Comparison of ENCODE assay signal across 24 cellular contexts in the genomic region with DNA sequence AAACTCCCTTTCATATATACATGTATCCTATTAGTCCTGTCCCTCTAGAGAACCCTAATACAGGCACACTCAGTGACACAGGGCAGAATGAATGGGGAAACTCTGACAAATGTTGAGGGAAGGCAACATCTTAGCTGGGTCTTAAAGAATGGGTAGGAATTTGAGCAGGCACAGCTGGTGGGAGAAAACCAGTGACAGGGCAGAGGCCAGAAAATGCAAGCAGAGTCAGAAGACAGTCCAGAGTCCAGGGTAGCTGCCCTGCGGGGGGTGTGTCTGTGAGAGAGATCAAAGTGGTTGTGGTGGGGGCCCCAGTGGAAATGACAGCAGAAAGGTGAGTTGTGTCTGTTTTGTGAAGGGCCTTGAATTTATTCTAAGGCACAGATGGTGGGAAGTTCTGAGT.
"Had no signal": no experiment of that assay in that cellular context is flagged by ENCODE, and none has a peak within 500 bp of the region (broad histone marks: within the 10 kb centered on the region; RNA-seq: fewer than 3 reads in every experiment).

No MANE protein-coding gene starts in this region.

- H3K27me3 Mint-ChIP-seq: activated B cell treated with CpG ODN at 0.5 μM for 24 hours; activated CD8-positive, alpha-beta T cell treated with anti-CD3 and anti-CD28 coated beads for 36 hours; activated naive CD8-positive, alpha-beta T cell had no signal

- H3K36me3 ChIP-seq: adrenal gland, ascending aorta, esophagus squamous epithelium, gastrocnemius medialis, heart left ventricle, left lung, neural progenitor cell, upper lobe of right lung had no signal

- H3K27ac Mint-ChIP-seq: activated B cell treated with CpG ODN at 0.5 μM for 24 hours; activated CD8-positive, alpha-beta memory T cell treated with anti-CD3 and anti-CD28 coated beads, Interleukin-2, amount 10 ng/mL, durations not matched to agents 7 days and 5 days; activated CD8-positive, alpha-beta T cell treated with anti-CD3 and anti-CD28 coated beads for 36 hours; activated naive CD8-positive, alpha-beta T cell; activated T-helper 2 cell treated with anti-CD3 and anti-CD28 coated beads, Interferon-gamma antibody, Interleukin-2, Interleukin-4, amounts not matched to agents 10 μg/mL and 5 μg/mL and 100 μg/mL, durations not matched to agents 14 hours and 24 hours and 36 hours; neural progenitor cell had no signal

- H3K9me3 ChIP-seq: adrenal gland, ascending aorta, esophagus squamous epithelium, gastrocnemius medialis, heart left ventricle, left lung, upper lobe of right lung had no signal

- H3K4me1 ChIP-seq: ascending aorta, neural progenitor cell, upper lobe of right lung had no signal

- H3K27me3 ChIP-seq: adrenal gland, ascending aorta, left lung, upper lobe of right lung had no signal

- DNase-seq: activated B cell treated with CpG ODN at 0.5 μM for 24 hours; activated CD4-positive, alpha-beta T cell treated with anti-CD3 and anti-CD28 coated beads for 4 hours; activated CD8-positive, alpha-beta memory T cell treated with anti-CD3 and anti-CD28 coated beads, Interleukin-2, amount 10 ng/mL, durations not matched to agents 7 days and 5 days; activated CD8-positive, alpha-beta T cell treated with anti-CD3 and anti-CD28 coated beads for 36 hours; activated naive CD4-positive, alpha-beta T cell; adrenal gland; central memory CD4-positive, alpha-beta T cell; esophagus squamous epithelium; gastrocnemius medialis; heart left ventricle; left lung; naive thymus-derived CD8-positive, alpha-beta T cell; posterior cingulate gyrus; stimulated activated CD4-positive, alpha-beta T cell treated with anti-CD3 and anti-CD28 coated beads, Interleukin-2, amount 100 ng/mL, for 48 hours; stimulated activated CD8-positive, alpha-beta memory T cell treated with anti-CD3 and anti-CD28 coated beads, Interleukin-4, amount 100 ng/mL, for 48 hours; stimulated activated naive CD4-positive, alpha-beta T cell treated with Interleukin-2 at 50 U/mL for 16 hours; T-helper 17 cell; upper lobe of right lung had no signal

- H3K27ac ChIP-seq: adrenal gland, ascending aorta, esophagus squamous epithelium, gastrocnemius medialis, heart left ventricle, left lung, neural progenitor cell, upper lobe of right lung had no signal

- H3K9me3 Mint-ChIP-seq: activated B cell treated with CpG ODN at 0.5 μM for 24 hours; activated CD8-positive, alpha-beta T cell treated with anti-CD3 and anti-CD28 coated beads for 36 hours; activated T-helper 2 cell treated with anti-CD3 and anti-CD28 coated beads, Interferon-gamma antibody, Interleukin-2, Interleukin-4, amounts not matched to agents 10 μg/mL and 5 μg/mL and 100 μg/mL, durations not matched to agents 14 hours and 24 hours and 36 hours; naive thymus-derived CD8-positive, alpha-beta T cell had no signal

- H3K4me3 ChIP-seq: adrenal gland, ascending aorta, esophagus squamous epithelium, gastrocnemius medialis, heart left ventricle, left lung, lung, neural progenitor cell, upper lobe of right lung had no signal

- ATAC-seq: activated CD8-positive, alpha-beta memory T cell treated with anti-CD3 and anti-CD28 coated beads, Interleukin-2, amount 10 ng/mL, durations not matched to agents 7 days and 5 days; activated CD8-positive, alpha-beta T cell treated with anti-CD3 and anti-CD28 coated beads for 36 hours; gastrocnemius medialis; heart left ventricle; left lung; naive thymus-derived CD8-positive, alpha-beta T cell; sciatic nerve; T-helper 17 cell; upper lobe of right lung had no signal

- H3K4me3 Mint-ChIP-seq: activated CD8-positive, alpha-beta memory T cell treated with anti-CD3 and anti-CD28 coated beads, Interleukin-2, amount 10 ng/mL, durations not matched to agents 7 days and 5 days; neural progenitor cell had no signal
